Comparison of ENCODE assay signal across 12 cellular contexts in the genomic region with DNA sequence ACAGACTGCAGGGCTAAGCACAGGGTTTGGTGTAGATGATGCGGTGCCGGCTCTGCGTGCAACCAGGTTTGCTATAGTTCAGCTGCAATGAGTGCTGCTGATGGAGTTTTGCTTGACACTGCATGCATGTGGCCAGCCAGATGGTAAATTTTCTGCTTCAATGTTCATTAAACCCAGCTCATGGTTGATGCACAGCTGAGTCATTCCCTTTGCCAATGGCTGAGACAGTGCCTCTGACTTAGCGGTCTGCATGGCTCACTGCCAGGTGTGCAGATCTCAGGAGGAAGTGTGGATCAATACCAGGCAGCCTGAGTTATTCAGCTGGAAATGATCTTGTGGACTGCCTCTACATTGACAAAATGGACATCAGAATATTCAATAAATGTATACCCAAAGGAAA.
DNase-seq lines count a peak whose midpoint lies in the region; ATAC-seq and TF ChIP-seq lines count a peak whose summit lies in the region.
"Had no signal": no experiment of that assay in that cellular context is flagged by ENCODE, and none has a peak within 500 bp of the region (broad histone marks: within the 10 kb centered on the region; RNA-seq: fewer than 3 reads in every experiment).

No MANE protein-coding gene starts in this region.

- no peak overlapping the region for H3K27ac Mint-ChIP-seq in chondrocyte (ENCODE audit: unreplicated experiment)
- H3K27ac Mint-ChIP-seq: progenitor cell of endocrine pancreas had no signal

- peaks cover 4% of the 10 kb centered on the region for H3K9me3 Mint-ChIP-seq in chondrocyte (ENCODE audit: low read depth)

- H3K4me3 ChIP-seq in RWPE2 (ENCODE audit: severe bottlenecking) (no peak overlapping the region), lower leg skin (ENCODE audit: low read depth, poor library complexity, severe bottlenecking) (no peak overlapping the region)

- no peaks in the 10 kb centered on the region for H3K27me3 Mint-ChIP-seq in chondrocyte (ENCODE audit: low read depth)
- H3K27me3 Mint-ChIP-seq: progenitor cell of endocrine pancreas had no signal

- no peak for TF ChIP-seq POLR2A in lower leg skin (IDR thresholded peaks at IDR 0.05)

- no peak for TF ChIP-seq CTCF in RWPE2 (IDR thresholded peaks at IDR 0.05; ENCODE audit: poor library complexity, severe bottlenecking)
- no peak for TF ChIP-seq CTCF in chondrocyte (IDR thresholded peaks at IDR 0.05)
- no peak for TF ChIP-seq CTCF in lower leg skin (IDR thresholded peaks at IDR 0.05)

- peaks cover 27% of the 10 kb centered on the region for H3K4me1 ChIP-seq in RWPE2 (ENCODE audit: insufficient read depth, poor library complexity, severe bottlenecking)

- DNase-seq in RWPE2 (ENCODE audit: low spot score) (peak; percentile 86), mucosa of gallbladder (ENCODE audit: low spot score) (peak; percentile 72), chondrocyte (ENCODE audit: low spot score) (no peak), lower leg skin (ENCODE audit: low spot score in 2 of 2) (no peak)
- DNase-seq in stimulated activated CD4-positive, alpha-beta T cell treated with anti-CD3 and anti-CD28 coated beads, Interleukin-15, amount 100 ng/mL, for 24 hours: no peak
- DNase-seq: Right ventricle myocardium superior; stimulated activated CD8-positive, alpha-beta memory T cell treated with anti-CD3 and anti-CD28 coated beads, Interleukin-4, amount 100 ng/mL, for 48 hours had no signal

- no peak overlapping the region for H3K4me3 Mint-ChIP-seq in chondrocyte (ENCODE audit: unreplicated experiment)

- no peaks in the 10 kb centered on the region for H3K36me3 ChIP-seq in RWPE2 (ENCODE audit: low read depth)

- H3K4me1 Mint-ChIP-seq in chondrocyte (ENCODE audit: low read depth): no peaks in the 10 kb centered on the region

- H3K36me3 Mint-ChIP-seq in chondrocyte (ENCODE audit: low read depth): no peaks in the 10 kb centered on the region

- peak overlapping the region; percentile 83 for H3K27ac ChIP-seq in RWPE2 (ENCODE audit: poor library complexity, severe bottlenecking)
- H3K27ac ChIP-seq: KMS-11 had no signal

- intact Hi-C loops in lower leg skin (cut with DNase I; ENCODE audit: low total_unique reads): no loop called here

- no peaks in the 10 kb centered on the region for H3K27me3 ChIP-seq in RWPE2 (ENCODE audit: insufficient read depth, poor library complexity, severe bottlenecking)

- H3K9me3 ChIP-seq in RWPE2 (ENCODE audit: severe bottlenecking): no peaks in the 10 kb centered on the region

- peak; percentile 45 for ATAC-seq in GM18502 (IDR thresholded peaks at IDR 0.05; ENCODE audit: poor library complexity, unreplicated experiment)
- peak; percentile 38 for ATAC-seq in HG03378 (IDR thresholded peaks at IDR 0.05; ENCODE audit: unreplicated experiment)
- peak; percentile 89 for ATAC-seq in RWPE2 (ENCODE audit: low read depth)
- ATAC-seq in HG03439 (IDR thresholded peaks at IDR 0.05; ENCODE audit: unreplicated experiment): no peak

- WGBS in lower leg skin, 2 donors: 52 to 61% methylated on average over 2 to 4 of the region's 4 CpGs

Comparison
In these comparisons a context has a peak if more than half of its experiments do, and no peak if none do; other contexts are left out.
1. DNase-seq: peak in RWPE2 (single experiment) and mucosa of gallbladder (single experiment); none in stimulated activated CD4-positive, alpha-beta T cell treated with anti-CD3 and anti-CD28 coated beads, Interleukin-15, amount 100 ng/mL, for 24 hours (single experiment), chondrocyte (single experiment) and lower leg skin (0 of 2).